Comparison of ENCODE assay signal across 8 cellular contexts in genomic region chr5:172837640-172838039, GRCh38. TPM values are rescaled to one million over a fixed set of nuclear protein-coding genes. Genes with fewer than 3 reads are reported as not detected.
DNase-seq lines count a peak whose midpoint lies in the region; ATAC-seq and TF ChIP-seq lines count a peak whose summit lies in the region.

No MANE protein-coding gene starts in this region.

- H3K27me3 Mint-ChIP-seq in activated naive CD8-positive, alpha-beta T cell treated with anti-CD3 and anti-CD28 coated beads for 36 hours = no peaks in the 10 kb centered on the region
- H3K27me3 Mint-ChIP-seq in glutamatergic neuron (ENCODE audit: unreplicated experiment) = peaks cover 2% of the 10 kb centered on the region

- H3K4me1 ChIP-seq in prostate gland (replicated peaks) = peaks cover 34% of the 10 kb centered on the region

- no peaks in the 10 kb centered on the region for H3K9me3 ChIP-seq in prostate gland

- H3K9me3 Mint-ChIP-seq in activated naive CD8-positive, alpha-beta T cell treated with anti-CD3 and anti-CD28 coated beads for 36 hours = no peaks in the 10 kb centered on the region
- H3K9me3 Mint-ChIP-seq in glutamatergic neuron (ENCODE audit: unreplicated experiment) = peaks cover 1% of the 10 kb centered on the region

- H3K4me1 Mint-ChIP-seq in activated naive CD8-positive, alpha-beta T cell treated with anti-CD3 and anti-CD28 coated beads for 36 hours = peaks cover 40% of the 10 kb centered on the region
- H3K4me1 Mint-ChIP-seq in glutamatergic neuron (ENCODE audit: low read depth, unreplicated experiment) = peaks cover 26% of the 10 kb centered on the region

- no peaks in the 10 kb centered on the region for H3K36me3 ChIP-seq in prostate gland

- peak overlapping the region; percentile 59 for H3K4me3 Mint-ChIP-seq in activated naive CD8-positive, alpha-beta T cell treated with anti-CD3 and anti-CD28 coated beads for 36 hours
- H3K4me3 Mint-ChIP-seq in glutamatergic neuron (ENCODE audit: unreplicated experiment) = no peak overlapping the region

- H3K27ac Mint-ChIP-seq in activated naive CD8-positive, alpha-beta T cell treated with anti-CD3 and anti-CD28 coated beads for 36 hours = peak overlapping the region; percentile 81
- H3K27ac Mint-ChIP-seq in glutamatergic neuron (ENCODE audit: unreplicated experiment) = no peak overlapping the region

- intact Hi-C loops in prostate gland (cut with DNase I) = loop anchor here (5.0 kb wide), 1 partner anchor 60 kb away; no protein-coding TSS in a partner anchor

- peak; percentile 15 for DNase-seq in stimulated activated CD4-positive, alpha-beta T cell treated with anti-CD3 and anti-CD28 coated beads, Interleukin-4, amount 100 ng/mL, for 1 hour
- no peak for DNase-seq in stimulated activated CD4-positive, alpha-beta T cell treated with anti-CD3 and anti-CD28 coated beads, Interleukin-4, amount 100 ng/mL, for 24 hours
- DNase-seq in NCI-H2196 treated with DMSO at 0.1 percent for 48 hours (lab: John Stamatoyannopoulos, UW; ENCODE audit: unreplicated experiment) = peak; percentile 88
- peak; percentile 55 for DNase-seq in activated naive CD8-positive, alpha-beta T cell treated with anti-CD3 and anti-CD28 coated beads for 36 hours
- peak; percentile 95 for DNase-seq in prostate gland (ENCODE audit: low spot score)
- no peak for DNase-seq in glutamatergic neuron
- no peak for DNase-seq in NCI-H526 treated with DMSO at 0.1 percent for 48 hours (lab: John Stamatoyannopoulos, UW)

- no peak for TF ChIP-seq POLR2A in prostate gland (IDR thresholded peaks at IDR 0.05)

- peaks cover 19% of the 10 kb centered on the region for H3K36me3 Mint-ChIP-seq in activated naive CD8-positive, alpha-beta T cell treated with anti-CD3 and anti-CD28 coated beads for 36 hours
- no peaks in the 10 kb centered on the region for H3K36me3 Mint-ChIP-seq in glutamatergic neuron (ENCODE audit: unreplicated experiment)

- H3K4me3 ChIP-seq in prostate gland = peak overlapping the region in 1 of 2 donors; percentile 6

- no peaks in the 10 kb centered on the region for H3K27me3 ChIP-seq in prostate gland (replicated peaks; ENCODE audit: insufficient read depth)

- ATAC-seq in HG02840 (IDR thresholded peaks at IDR 0.05; ENCODE audit: low FRiP score, unreplicated experiment) = peak; percentile 53

- TF ChIP-seq CTCF in prostate gland (IDR thresholded peaks at IDR 0.05) = no peak
- no peak for TF ChIP-seq CTCF in glutamatergic neuron (IDR thresholded peaks at IDR 0.05; ENCODE audit: partially characterized antibody, unreplicated experiment)

- WGBS in prostate gland = 20% methylated on average over 7 of the region's 7 CpGs

- peak overlapping the region; percentile 91 to 96 for H3K27ac ChIP-seq in prostate gland

RNA-seq across cellular contexts. Expression of gene ERGIC1, which starts 3.6 kb away (rescaled TPM):
- 10 to 100 TPM; 45.9 to 46.9 TPM for total RNA-seq in activated naive CD8-positive, alpha-beta T cell treated with anti-CD3 and anti-CD28 coated beads for 36 hours
- total RNA-seq in prostate gland (100 to 1,000 TPM; 228 to 380 TPM), glutamatergic neuron (ENCODE audit: unreplicated experiment) (76.2 TPM)

Comparison
In these comparisons a context has a peak if more than half of its experiments do, and no peak if none do; other contexts are left out.
1. DNase-seq: peak in stimulated activated CD4-positive, alpha-beta T cell treated with anti-CD3 and anti-CD28 coated beads, Interleukin-4, amount 100 ng/mL, for 1 hour (single experiment), NCI-H2196 treated with DMSO at 0.1 percent for 48 hours (single experiment), activated naive CD8-positive, alpha-beta T cell treated with anti-CD3 and anti-CD28 coated beads for 36 hours (single experiment) and prostate gland (single experiment); none in stimulated activated CD4-positive, alpha-beta T cell treated with anti-CD3 and anti-CD28 coated beads, Interleukin-4, amount 100 ng/mL, for 24 hours (single experiment), glutamatergic neuron (single experiment) and NCI-H526 treated with DMSO at 0.1 percent for 48 hours (single experiment).